ENCODE assay signal across 1 cellular context in genomic region chr1:45583666-45584350, GRCh38.
A peak's percentile ranks its signal among the peaks of the same experiment; 100 is the strongest.
TF ChIP-seq lines count a peak whose summit lies in the region.

Gene NASP, plus strand, starts transcription at chr1:45584041. Its CDS starts 106 bp downstream, at chr1:45584147.

TF ChIP-seq in HepG2, 621 proteins besides CTCF, POLR2A, EP300 and RAD21 (continued from another document and continues in another):
- TF ChIP-seq AKNA (CRISPR knock-in tag; IDR thresholded peaks at IDR 0.05; ENCODE audit: borderline replicate concordance) (no peak), TIGD3 (CRISPR knock-in tag; IDR thresholded peaks at IDR 0.05; ENCODE audit: borderline replicate concordance) (no peak), ZFP91 (CRISPR knock-in tag; IDR thresholded peaks at IDR 0.05; ENCODE audit: borderline replicate concordance) (peak; percentile 100), ZMYM3 (CRISPR knock-in tag; IDR thresholded peaks at IDR 0.05) (no peak), HHEX (CRISPR knock-in tag; IDR thresholded peaks at IDR 0.05) (no peak), ZNF367 (CRISPR knock-in tag; IDR thresholded peaks at IDR 0.05; ENCODE audit: borderline replicate concordance) (peak; percentile 92), GZF1 (CRISPR knock-in tag; IDR thresholded peaks at IDR 0.05) (no peak), HBP1 (CRISPR knock-in tag; IDR thresholded peaks at IDR 0.05; ENCODE audit: low read depth) (no peak), ZNF558 (CRISPR knock-in tag; IDR thresholded peaks at IDR 0.05; ENCODE audit: borderline replicate concordance) (0 out of 2 replicates have a peak, but pooled peaks have one; percentile 53), ZSCAN22 (CRISPR knock-in tag; IDR thresholded peaks at IDR 0.05) (no peak), RBM22 (optimal IDR thresholded peaks at IDR 0.05; ENCODE audit: low read length) (peak; percentile 39), KLF16 (CRISPR knock-in tag; IDR thresholded peaks at IDR 0.05) (peak in 1 of 2 experiments; percentile 24; a peak in 1 of 4 replicates), YY1 (IDR thresholded peaks at IDR 0.05; ENCODE audit: insufficient read depth, insufficient replicate concordance, low read depth, low read length) (no peak), SOX5 (CRISPR knock-in tag; IDR thresholded peaks at IDR 0.05; ENCODE audit: borderline replicate concordance) (no peak), ZNF251 (CRISPR knock-in tag; IDR thresholded peaks at IDR 0.05) (no peak), ZKSCAN5 (CRISPR knock-in tag; IDR thresholded peaks at IDR 0.05) (no peak), BATF2 (CRISPR knock-in tag; IDR thresholded peaks at IDR 0.05) (peak; percentile 84; the same call in 1 of the 2 replicates), SP1 (IDR thresholded peaks at IDR 0.05) (no peak), SP1 (CRISPR knock-in tag; IDR thresholded peaks at IDR 0.05) (no peak; the same call in 1 of the 2 replicates), ZNF777 (CRISPR knock-in tag; IDR thresholded peaks at IDR 0.05) (peak; percentile 79), ZNF607 (CRISPR knock-in tag; IDR thresholded peaks at IDR 0.05; ENCODE audit: borderline replicate concordance) (peak; percentile 66; the same call in 1 of the 2 replicates), ARID4A (CRISPR knock-in tag; IDR thresholded peaks at IDR 0.05; ENCODE audit: borderline replicate concordance) (peak; percentile 80), REL (CRISPR knock-in tag; conservative IDR thresholded peaks at IDR 0.05) (peak; percentile 84), SSRP1 (CRISPR knock-in tag; IDR thresholded peaks at IDR 0.05) (no peak), PHF20 (CRISPR knock-in tag; IDR thresholded peaks at IDR 0.05) (peak; percentile 44; the same call in 1 of the 2 replicates), U2AF2 (IDR thresholded peaks at IDR 0.05; ENCODE audit: low read depth, low read length) (no peak), NFYB (CRISPR knock-in tag; IDR thresholded peaks at IDR 0.05) (no peak), GABPA (IDR thresholded peaks at IDR 0.05; ENCODE audit: low read depth, low read length) (peak; percentile 58), GABPA (CRISPR knock-in tag; IDR thresholded peaks at IDR 0.05; ENCODE audit: low read depth) (peak; percentile 90), ZNF768 (CRISPR knock-in tag; IDR thresholded peaks at IDR 0.05) (peak; percentile 65; the same call in 1 of the 2 replicates), ZNF567 (CRISPR knock-in tag; IDR thresholded peaks at IDR 0.05; ENCODE audit: borderline replicate concordance) (no peak), ZNF615 (CRISPR knock-in tag; IDR thresholded peaks at IDR 0.05; ENCODE audit: borderline replicate concordance) (no peak), LCORL (IDR thresholded peaks at IDR 0.05) (no peak), LCORL (CRISPR knock-in tag; IDR thresholded peaks at IDR 0.05) (no peak; the same call in 1 of the 2 replicates), ZMYM2 (CRISPR knock-in tag; IDR thresholded peaks at IDR 0.05) (0 out of 2 replicates have a peak, but pooled peaks have one; percentile 47), ZC3H13 (CRISPR knock-in tag; IDR thresholded peaks at IDR 0.05) (peak; percentile 88), ZNF841 (CRISPR knock-in tag; IDR thresholded peaks at IDR 0.05; ENCODE audit: borderline replicate concordance) (peak; percentile 75; the same call in 1 of the 2 replicates), ZNF83 (CRISPR knock-in tag; IDR thresholded peaks at IDR 0.05; ENCODE audit: borderline replicate concordance) (0 out of 2 replicates have a peak, but pooled peaks have one; percentile 54), ZNF879 (CRISPR knock-in tag; IDR thresholded peaks at IDR 0.05) (peak; percentile 68; the same call in 1 of the 2 replicates), SP4 (CRISPR knock-in tag; IDR thresholded peaks at IDR 0.05) (no peak), PCBP2 (optimal IDR thresholded peaks at IDR 0.05; ENCODE audit: low read depth, low read length, poor library complexity, severe bottlenecking) (no peak), ZNF230 (CRISPR knock-in tag; IDR thresholded peaks at IDR 0.05) (peak; percentile 72; the same call in 1 of the 2 replicates), DR1 (CRISPR knock-in tag; IDR thresholded peaks at IDR 0.05) (peak; percentile 66), ZNF501 (CRISPR knock-in tag; IDR thresholded peaks at IDR 0.05) (peak; percentile 73), HNF1A (IDR thresholded peaks at IDR 0.05; ENCODE audit: low read depth) (no peak), HNF1A (CRISPR knock-in tag; IDR thresholded peaks at IDR 0.05; ENCODE audit: borderline replicate concordance) (peak; percentile 45; the same call in 1 of the 2 replicates), ZNF746 (CRISPR knock-in tag; IDR thresholded peaks at IDR 0.05) (peak; percentile 64; the same call in 1 of the 2 replicates), ZFX (CRISPR knock-in tag; IDR thresholded peaks at IDR 0.05; ENCODE audit: low read depth) (peak; percentile 72), RCOR2 (CRISPR knock-in tag; IDR thresholded peaks at IDR 0.05) (no peak), SRSF9 (IDR thresholded peaks at IDR 0.05; ENCODE audit: borderline replicate concordance, insufficient read depth, low read depth, low read length, poor library complexity, severe bottlenecking) (no peak), ZNF550 (CRISPR knock-in tag; IDR thresholded peaks at IDR 0.05; ENCODE audit: borderline replicate concordance) (no peak)
